Comparison of ENCODE assay signal across 1 cellular context in the genomic region with DNA sequence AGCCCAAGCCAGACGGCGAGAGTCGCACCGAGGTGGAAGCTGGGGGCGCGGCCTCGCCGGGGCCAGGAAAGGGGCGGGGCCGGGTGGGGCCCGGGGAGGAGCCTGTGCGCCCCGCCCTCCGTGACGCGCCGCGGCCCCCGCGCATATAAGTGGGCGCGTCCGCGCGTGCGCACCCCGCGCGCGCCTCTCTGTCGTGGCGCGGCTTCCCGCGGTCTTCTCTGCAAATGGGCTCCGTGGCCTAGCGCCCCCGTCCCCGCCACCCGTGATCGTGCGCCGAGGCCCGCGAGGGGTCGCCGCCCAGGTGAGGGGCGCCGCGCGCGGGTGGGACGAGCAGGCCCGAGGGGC.
TF ChIP-seq lines count a peak whose summit lies in the region.

PPDPF (plus strand) TSS at position 172 of the 345 bp plus-strand sequence. CDS start 544 bp downstream, outside the sequence.

TF ChIP-seq in A549, 52 proteins besides CTCF, POLR2A, EP300 and RAD21 (continued from another document):
- TF ChIP-seq BCL3 (IDR thresholded peaks at IDR 0.05), result peak; percentile 90
- no peak for TF ChIP-seq HDAC2 (IDR thresholded peaks at IDR 0.05)
- TF ChIP-seq PHF8 (IDR thresholded peaks at IDR 0.05; ENCODE audit: borderline replicate concordance, low read depth), result peak; percentile 36; the same call in 1 of the 2 replicates
- TF ChIP-seq FOXS1 (CRISPR knock-in tag; IDR thresholded peaks at IDR 0.05), result no peak
- TF ChIP-seq MAX (IDR thresholded peaks at IDR 0.05), result 0 out of 2 replicates have a peak, but pooled peaks have one; percentile 0
- TF ChIP-seq MAFK (IDR thresholded peaks at IDR 0.05; ENCODE audit: partially characterized antibody), result no peak
- no peak for TF ChIP-seq CHD2 (IDR thresholded peaks at IDR 0.05; ENCODE audit: low read length, partially characterized antibody)
- TF ChIP-seq BHLHE40 (IDR thresholded peaks at IDR 0.05; ENCODE audit: low read depth, low read length), result no peak
